In genomic region chr11:69207165-69207889, GRCh38 we compare ENCODE assay signal across 28 cellular contexts. TPM values are rescaled to one million over a fixed set of nuclear protein-coding genes. Genes with fewer than 3 reads are reported as not detected.
DNase-seq lines count a peak whose midpoint lies in the region; ATAC-seq, FAIRE-seq and TF ChIP-seq lines count a peak whose summit lies in the region.
"Had no signal": no experiment of that assay in that cellular context is flagged by ENCODE, and none has a peak within 500 bp of the region (broad histone marks: within the 10 kb centered on the region; RNA-seq: fewer than 3 reads in every experiment).

No MANE protein-coding gene starts in this region.

- H3K27ac ChIP-seq in suprapubic skin, result no peak overlapping the region
- H3K27ac ChIP-seq: GM23248, heart left ventricle, SJSA1, stomach had no signal

- H3K4me1 ChIP-seq in suprapubic skin, result no peaks in the 10 kb centered on the region
- H3K4me1 ChIP-seq: stomach had no signal

- ATAC-seq in HG03439 (IDR thresholded peaks at IDR 0.05; ENCODE audit: unreplicated experiment) (no peak), GM18519 (IDR thresholded peaks at IDR 0.05; ENCODE audit: low FRiP score, unreplicated experiment) (no peak)
- ATAC-seq: activated CD4-positive, CD25-positive, alpha-beta regulatory T cell treated with anti-CD3 and anti-CD28 coated beads, Interleukin-2, amount 50 U/mL, for 24 hours; activated naive CD4-positive, alpha-beta T cell treated with anti-CD3 and anti-CD28 coated beads, Interleukin-2, amount 50 U/mL, for 72 hours; activated T-helper 17 cell treated with anti-CD3 and anti-CD28 coated beads, Interleukin-2, amount 50 U/mL, for 72 hours; effector memory CD8-positive, alpha-beta T cell; esophagus mucosa; heart left ventricle; T-cell had no signal

- no peak for TF ChIP-seq EP300 in suprapubic skin (IDR thresholded peaks at IDR 0.05)

- H3K27me3 ChIP-seq in suprapubic skin, result peaks cover under 1% of the 10 kb centered on the region
- H3K27me3 ChIP-seq: SJSA1 had no signal

- peaks cover 51% of the 10 kb centered on the region for H3K4me1 Mint-ChIP-seq in brain

- no peaks in the 10 kb centered on the region for H3K36me3 Mint-ChIP-seq in brain
- H3K36me3 Mint-ChIP-seq: activated CD4-positive, alpha-beta memory T cell treated with anti-CD3 and anti-CD28 coated beads for 36 hours had no signal

- H3K36me3 ChIP-seq in suprapubic skin, result no peaks in the 10 kb centered on the region
- H3K36me3 ChIP-seq: heart left ventricle, SJSA1, stomach had no signal

- peak overlapping the region in 4 of 5 experiments; percentile 20 to 61 (median 48) for H3K27ac Mint-ChIP-seq in brain
- H3K27ac Mint-ChIP-seq: activated CD4-positive, alpha-beta memory T cell treated with anti-CD3 and anti-CD28 coated beads for 36 hours; activated naive CD4-positive, alpha-beta T cell treated with anti-CD3 and anti-CD28 coated beads, Interleukin-2, amount 50 U/mL, for 72 hours; activated T-helper 17 cell treated with anti-CD3 and anti-CD28 coated beads, Interleukin-2, amount 50 U/mL, for 72 hours; HFFc6; T-cell had no signal

- peaks cover 9% of the 10 kb centered on the region for H3K27me3 Mint-ChIP-seq in brain

- H3K9me3 ChIP-seq in suprapubic skin, result no peaks in the 10 kb centered on the region
- H3K9me3 ChIP-seq: SJSA1 had no signal

- peaks cover 0 to 8% (median 5%) of the 10 kb centered on the region in 5 experiments for H3K9me3 Mint-ChIP-seq in brain
- H3K9me3 Mint-ChIP-seq: activated T-helper 17 cell treated with anti-CD3 and anti-CD28 coated beads, Interleukin-2, amount 50 U/mL, for 72 hours; effector memory CD8-positive, alpha-beta T cell had no signal

- WGBS in suprapubic skin, result 90% methylated on average over 14 of the region's 14 CpGs

- no peak overlapping the region for H3K4me3 ChIP-seq in suprapubic skin
- H3K4me3 ChIP-seq: GM23248, heart left ventricle, SJSA1, stomach had no signal

- no peak for TF ChIP-seq POLR2A in suprapubic skin (IDR thresholded peaks at IDR 0.05)

- TF ChIP-seq CTCF in brain (conservative IDR thresholded peaks at IDR 0.05) (no peak), suprapubic skin (IDR thresholded peaks at IDR 0.05) (no peak)

- H3K4me3 Mint-ChIP-seq in brain, result peak overlapping the region in 1 of 5 experiments; percentile 28
- H3K4me3 Mint-ChIP-seq: activated CD4-positive, alpha-beta memory T cell treated with anti-CD3 and anti-CD28 coated beads for 36 hours; activated T-helper 17 cell treated with anti-CD3 and anti-CD28 coated beads, Interleukin-2, amount 50 U/mL, for 72 hours; effector memory CD8-positive, alpha-beta T cell; HFFc6; T-cell had no signal

- peak; percentile 38 for FAIRE-seq in HTR-8/SVneo (lab: Jason Lieb, UNC)

- DNase-seq in HTR-8/SVneo (ENCODE audit: insufficient read length, low spot score), result no peak
- peak; percentile 71 for DNase-seq in mesenteric fat pad (ENCODE audit: low spot score)
- DNase-seq in suprapubic skin (ENCODE audit: low spot score in 2 of 2), result peak; percentile 56 to 65
- no peak for DNase-seq in Ammon's horn (ENCODE audit: low spot score)
- DNase-seq: activated CD4-positive, alpha-beta memory T cell treated with anti-CD3 and anti-CD28 coated beads for 36 hours; activated CD8-positive, alpha-beta memory T cell treated with anti-CD3 and anti-CD28 coated beads, Interleukin-2, amount 50 U/mL, for 48 hours; cortex of kidney; effector memory CD8-positive, alpha-beta T cell; foreskin fibroblast; GM23248; heart left ventricle; HFFc6; kidney glomerular epithelial cell; NCI-H1105 treated with DMSO at 0.1 percent for 48 hours; NCI-H2029 treated with DMSO at 0.1 percent for 48 hours; NCI-H2227 treated with DMSO at 0.1 percent for 48 hours; NCI-H526 treated with DMSO at 0.1 percent for 48 hours; stomach; T-cell had no signal

RNA-seq across cellular contexts. Expression of gene SMIM38, which starts 51.6 kb away (rescaled TPM):
- polyA plus RNA-seq in brain (ENCODE audit: insufficient read depth, low read depth, low replicate concordance), result not detected
- total RNA-seq in mesenteric fat pad (0.29 TPM), suprapubic skin (1 to 10 TPM in 1 of 4 donors, under 1 TPM in 2, not detected in 1; 0.26 to 3.1 (median 0.31) TPM)
- total RNA-seq: Daoy, GM23248, HFFc6 had no signal
- polyA plus RNA-seq: GM23248 had no signal

Comparison
In these comparisons a context has a peak if more than half of its experiments do, and no peak if none do; other contexts are left out.
1. DNase-seq: peak in mesenteric fat pad (single experiment) and suprapubic skin (2 of 2); none in HTR-8/SVneo (single experiment) and Ammon's horn (single experiment).